ENCODE assay signal across 1 cellular context in the genomic region with DNA sequence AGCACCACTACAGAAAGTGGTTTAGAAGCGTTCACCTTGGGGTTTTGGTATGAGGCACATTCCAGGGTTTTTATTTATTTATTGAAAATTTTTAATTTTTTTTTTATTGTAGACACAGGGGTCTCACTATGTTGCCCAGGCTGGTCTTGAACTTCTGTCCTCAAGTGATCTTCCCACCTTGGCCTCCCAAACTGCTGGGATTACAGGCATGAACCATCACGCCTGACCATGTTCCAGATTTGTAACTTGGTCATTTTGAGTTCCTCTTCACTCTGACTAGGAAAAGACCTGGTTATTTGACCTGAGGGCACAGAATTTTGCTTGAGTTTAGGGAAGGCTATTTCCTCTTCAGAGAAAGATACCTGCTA.
TF ChIP-seq lines count a peak whose summit lies in the region.

No MANE protein-coding gene starts in this region.

TF ChIP-seq in endothelial cell of umbilical vein, 7 proteins besides CTCF, POLR2A, EP300 and RAD21:
- no peak for TF ChIP-seq POLR2AphosphoS5 (IDR thresholded peaks at IDR 0.05; ENCODE audit: insufficient read depth, low read depth, low read length)
- TF ChIP-seq FOS (IDR thresholded peaks at IDR 0.05; ENCODE audit: borderline replicate concordance, insufficient read depth, low read length): no peak
- no peak for TF ChIP-seq MAX (IDR thresholded peaks at IDR 0.05; ENCODE audit: insufficient read depth, insufficient read length)
- TF ChIP-seq GATA2 (IDR thresholded peaks at IDR 0.05; ENCODE audit: insufficient read depth, insufficient read length, low read depth, low read length): no peak
- TF ChIP-seq EZH2 (IDR thresholded peaks at IDR 0.05; ENCODE audit: borderline replicate concordance, low read depth, low read length, severe bottlenecking): no peak
- TF ChIP-seq MYC (IDR thresholded peaks at IDR 0.05; ENCODE audit: low read depth, low read length): no peak
- TF ChIP-seq JUN (IDR thresholded peaks at IDR 0.05; ENCODE audit: borderline replicate concordance, insufficient read depth, insufficient read length, low read depth): no peak
